ENCODE assay signal across 14 cellular contexts in genomic region chr5:74476197-74477081, GRCh38.
"Had no signal": no experiment of that assay in that cellular context is flagged by ENCODE, and none has a peak within 500 bp of the region (broad histone marks: within the 10 kb centered on the region; RNA-seq: fewer than 3 reads in every experiment).

No MANE protein-coding gene starts in this region.

- H3K4me3 Mint-ChIP-seq: activated T-helper 17 cell treated with anti-CD3 and anti-CD28 coated beads, Interleukin-2, amount 50 U/mL, for 72 hours; T-cell; type B pancreatic cell had no signal

- H3K9me3 ChIP-seq: suprapubic skin had no signal

- H3K27ac Mint-ChIP-seq: activated T-helper 17 cell treated with anti-CD3 and anti-CD28 coated beads, Interleukin-2, amount 50 U/mL, for 72 hours; effector memory CD8-positive, alpha-beta T cell; T-cell; type B pancreatic cell had no signal

- H3K27ac ChIP-seq: epithelial cell of prostate, suprapubic skin, WERI-Rb-1 had no signal

- DNase-seq: activated CD4-positive, alpha-beta T cell treated with anti-CD3 and anti-CD28 coated beads for 4 hours; activated naive CD4-positive, alpha-beta T cell treated with anti-CD3 and anti-CD28 coated beads, Interleukin-2, amount 50 U/mL, for 16 hours; effector memory CD8-positive, alpha-beta T cell; hypothalamus; kidney glomerular epithelial cell; stimulated activated CD4-positive, alpha-beta T cell treated with anti-CD3 and anti-CD28 coated beads, Interleukin-12 subunit alpha, Interleukin-12 subunit beta, amount 100 ng/mL, for 4 hours; stimulated activated naive CD4-positive, alpha-beta T cell; T-cell; T1000; WERI-Rb-1 had no signal

- H3K36me3 ChIP-seq: suprapubic skin, WERI-Rb-1 had no signal

- ATAC-seq: activated T-helper 17 cell treated with anti-CD3 and anti-CD28 coated beads, Interleukin-2, amount 50 U/mL, for 72 hours; effector memory CD8-positive, alpha-beta T cell; T-cell had no signal

- H3K9me3 Mint-ChIP-seq: activated T-helper 17 cell treated with anti-CD3 and anti-CD28 coated beads, Interleukin-2, amount 50 U/mL, for 72 hours; effector memory CD8-positive, alpha-beta T cell; T-cell; type B pancreatic cell had no signal

- H3K4me3 ChIP-seq: suprapubic skin had no signal

- H3K36me3 Mint-ChIP-seq: T-cell, type B pancreatic cell had no signal

- H3K4me1 Mint-ChIP-seq: activated T-helper 17 cell treated with anti-CD3 and anti-CD28 coated beads, Interleukin-2, amount 50 U/mL, for 72 hours had no signal

- H3K27me3 ChIP-seq: suprapubic skin had no signal

- H3K4me1 ChIP-seq: suprapubic skin had no signal
